Comparison of ENCODE assay signal across 8 cellular contexts in genomic region chr10:16520900-16521299, GRCh38. TPM values are rescaled to one million over a fixed set of nuclear protein-coding genes. Genes with fewer than 3 reads are reported as not detected.
DNase-seq lines count a peak whose midpoint lies in the region; ATAC-seq and TF ChIP-seq lines count a peak whose summit lies in the region.

No MANE protein-coding gene starts in this region.

- no peak overlapping the region for H3K27ac Mint-ChIP-seq in glutamatergic neuron (ENCODE audit: unreplicated experiment)

- H3K4me3 ChIP-seq in BLaER1 treated with 17β-estradiol and CSF1 and Interleukin-3, amounts not matched to agents 10 nM and 100 nM: peak overlapping the region; percentile 52 to 67 (median 61)

- peak; percentile 12 for TF ChIP-seq CTCF in glutamatergic neuron (IDR thresholded peaks at IDR 0.05; ENCODE audit: partially characterized antibody, unreplicated experiment)

- peaks cover 3% of the 10 kb centered on the region for H3K4me1 Mint-ChIP-seq in glutamatergic neuron (ENCODE audit: low read depth, unreplicated experiment)

- H3K27me3 ChIP-seq in BLaER1 treated with 17β-estradiol and CSF1 and Interleukin-3, amounts not matched to agents 10 nM and 100 nM: peaks cover 41 to 49% (median 45%) of the 10 kb centered on the region in 11 experiments

- peaks cover 6% of the 10 kb centered on the region for H3K9me3 Mint-ChIP-seq in glutamatergic neuron (ENCODE audit: unreplicated experiment)

- peak; percentile 58 for ATAC-seq in GM19324 (IDR thresholded peaks at IDR 0.05; ENCODE audit: low FRiP score, unreplicated experiment)
- peak; percentile 58 for ATAC-seq in HG03442 (IDR thresholded peaks at IDR 0.05; ENCODE audit: unreplicated experiment)

- peak overlapping the region; percentile 89 to 100 (median 93) for H3K4me2 ChIP-seq in BLaER1 treated with 17β-estradiol and CSF1 and Interleukin-3, amounts not matched to agents 10 nM and 100 nM

- H3K36me3 ChIP-seq in BLaER1 treated with 17β-estradiol and CSF1 and Interleukin-3, amounts not matched to agents 10 nM and 100 nM: peaks cover 0 to 9% (median 0%) of the 10 kb centered on the region in 11 experiments; a peak in 6 of 22 replicates

- no peak overlapping the region for H3K27ac ChIP-seq in BLaER1 treated with 17β-estradiol and CSF1 and Interleukin-3, amounts not matched to agents 10 nM and 100 nM

- H4K20me1 ChIP-seq in BLaER1 treated with 17β-estradiol and CSF1 and Interleukin-3, amounts not matched to agents 10 nM and 100 nM: peaks cover 0 to 32% (median 16%) of the 10 kb centered on the region in 11 experiments; a peak in 15 of 22 replicates

- DNase-seq in activated T-cell treated with anti-CD3 and anti-CD28 coated beads for 48 hours (ENCODE audit: low read depth) (peak; percentile 48), glutamatergic neuron (peak; percentile 75), retina (peak; percentile 66), NCI-H2107 (lab: John Stamatoyannopoulos, UW) (no peak)
- no peak for DNase-seq in central memory CD4-positive, alpha-beta T cell

- no peaks in the 10 kb centered on the region for H3K36me3 Mint-ChIP-seq in glutamatergic neuron (ENCODE audit: unreplicated experiment)

- H3K9me3 ChIP-seq in BLaER1 treated with 17β-estradiol and CSF1 and Interleukin-3, amounts not matched to agents 10 nM and 100 nM (replicated peaks in 1 of 11): peaks cover 0 to 15% (median 10%) of the 10 kb centered on the region in 11 experiments; a peak in 14 of 22 replicates

- H3K9ac ChIP-seq in BLaER1 treated with 17β-estradiol and CSF1 and Interleukin-3, amounts not matched to agents 10 nM and 100 nM: peak overlapping the region in 9 of 11 experiments; percentile 11 to 65 (median 56); a peak in 15 of 22 replicates

- peaks cover 15% of the 10 kb centered on the region for H3K27me3 Mint-ChIP-seq in glutamatergic neuron (ENCODE audit: unreplicated experiment)

- no peak overlapping the region for H3K4me3 Mint-ChIP-seq in glutamatergic neuron (ENCODE audit: unreplicated experiment)

- peaks cover 6 to 16% (median 8%) of the 10 kb centered on the region in 10 experiments; a peak in 14 of 20 replicates for H3K4me1 ChIP-seq in BLaER1 treated with 17β-estradiol and CSF1 and Interleukin-3, amounts not matched to agents 10 nM and 100 nM

RNA-seq across cellular contexts. Expression of gene C1QL3, which starts 0.8 kb away (rescaled TPM):
- total RNA-seq in glutamatergic neuron (ENCODE audit: unreplicated experiment): not detected

Comparison
In these comparisons a context has a peak if more than half of its experiments do, and no peak if none do; other contexts are left out.
1. DNase-seq: peak in activated T-cell treated with anti-CD3 and anti-CD28 coated beads for 48 hours (single experiment), glutamatergic neuron (single experiment) and retina (single experiment); none in NCI-H2107 (single experiment) and central memory CD4-positive, alpha-beta T cell (single experiment).